1 cellular context compared by ENCODE assay signal in genomic region chr5:177425801-177426565, GRCh38.
TF ChIP-seq lines count a peak whose summit lies in the region.

No MANE protein-coding gene starts in this region.

TF ChIP-seq in K562, 482 proteins besides CTCF, POLR2A, EP300 and RAD21 (continues in another document):
- peak; percentile 85; the same call in 1 of the 2 replicates for TF ChIP-seq ZNF395 (CRISPR knock-in tag; IDR thresholded peaks at IDR 0.05)
- no peak for TF ChIP-seq PPARD (CRISPR knock-in tag; IDR thresholded peaks at IDR 0.05)
- peak in 2 of 3 experiments; percentile 9 to 25 for TF ChIP-seq YY1 (IDR thresholded peaks at IDR 0.05; ENCODE audit: borderline replicate concordance in 1 of 3, control insufficient read depth in 1 of 3, extremely low read depth in 1 of 3, insufficient read depth in 3 of 3, insufficient read length in 1 of 3, insufficient replicate concordance in 2 of 3, low read depth in 1 of 3, low read length in 2 of 3)
- no peak for TF ChIP-seq THAP7 (CRISPR knock-in tag; IDR thresholded peaks at IDR 0.05)
- no peak for TF ChIP-seq ATF2 (CRISPR knock-in tag; IDR thresholded peaks at IDR 0.05)
- TF ChIP-seq HDAC2 (IDR thresholded peaks at IDR 0.05), result peak; percentile 99
- TF ChIP-seq PATZ1 (CRISPR knock-in tag; IDR thresholded peaks at IDR 0.05; ENCODE audit: borderline replicate concordance), result no peak
- TF ChIP-seq L3MBTL2 (IDR thresholded peaks at IDR 0.05), result peak; percentile 84
- TF ChIP-seq E2F1 (CRISPR knock-in tag; IDR thresholded peaks at IDR 0.05), result 0 out of 2 replicates have a peak, but pooled peaks have one; percentile 17
- TF ChIP-seq PHB2 (IDR thresholded peaks at IDR 0.05; ENCODE audit: low read depth), result no peak
- TF ChIP-seq KAT2B (IDR thresholded peaks at IDR 0.05; ENCODE audit: low read depth, low read length), result no peak
- peak; percentile 52; the same call in 1 of the 2 replicates for TF ChIP-seq SMARCC2 (IDR thresholded peaks at IDR 0.05; ENCODE audit: low read depth)
- TF ChIP-seq MTA3 (IDR thresholded peaks at IDR 0.05; ENCODE audit: borderline replicate concordance), result peak; percentile 69; the same call in 1 of the 2 replicates
- no peak for TF ChIP-seq NR0B1 (IDR thresholded peaks at IDR 0.05; ENCODE audit: partially characterized antibody)
- no peak; the same call in 1 of the 2 replicates for TF ChIP-seq MITF (IDR thresholded peaks at IDR 0.05)
- TF ChIP-seq UBTF (IDR thresholded peaks at IDR 0.05; ENCODE audit: borderline replicate concordance in 1 of 2, low read depth in 2 of 2, low read length in 2 of 2), result no peak
- TF ChIP-seq SMAD2 (IDR thresholded peaks at IDR 0.05; ENCODE audit: low read depth, low read length), result no peak
- TF ChIP-seq DNMT1 (IDR thresholded peaks at IDR 0.05), result no peak
- TF ChIP-seq SMARCA4 (IDR thresholded peaks at IDR 0.05), result no peak
- peak; percentile 88 for TF ChIP-seq SP1 (CRISPR knock-in tag; IDR thresholded peaks at IDR 0.05)
- peak; percentile 71; the same call in 1 of the 2 replicates for TF ChIP-seq TOE1 (IDR thresholded peaks at IDR 0.05; ENCODE audit: borderline replicate concordance)
- 0 out of 2 replicates have a peak, but pooled peaks have one; percentile 30 for TF ChIP-seq TOE1 (CRISPR knock-in tag; IDR thresholded peaks at IDR 0.05; ENCODE audit: borderline replicate concordance, low read depth)
- no peak for TF ChIP-seq HEY1 (CRISPR knock-in tag; IDR thresholded peaks at IDR 0.05; ENCODE audit: borderline replicate concordance)
- no peak for TF ChIP-seq HNRNPH1 (optimal IDR thresholded peaks at IDR 0.05; ENCODE audit: low read depth, low read length)
- TF ChIP-seq SREBF1 (IDR thresholded peaks at IDR 0.05; ENCODE audit: borderline replicate concordance, low read depth, low read length), result no peak
- peak; percentile 30; the same call in 1 of the 2 replicates for TF ChIP-seq THAP12 (CRISPR knock-in tag; IDR thresholded peaks at IDR 0.05)
- TF ChIP-seq DLX4 (CRISPR knock-in tag; IDR thresholded peaks at IDR 0.05), result no peak
- no peak for TF ChIP-seq PHTF2 (CRISPR knock-in tag; IDR thresholded peaks at IDR 0.05)
- TF ChIP-seq ATF1 (CRISPR knock-in tag; IDR thresholded peaks at IDR 0.05), result no peak
- peak; percentile 95 for TF ChIP-seq ATF1 (tag; IDR thresholded peaks at IDR 0.05)
- TF ChIP-seq BACH1 (tag; IDR thresholded peaks at IDR 0.05), result peak; percentile 22; the same call in 1 of the 2 replicates
- 0 out of 4 replicates have a peak, but pooled peaks of 1 of the 2 experiments have one; percentile 51 for TF ChIP-seq TEAD1 (CRISPR knock-in tag; IDR thresholded peaks at IDR 0.05)
- no peak for TF ChIP-seq POU5F1 (IDR thresholded peaks at IDR 0.05; ENCODE audit: borderline replicate concordance, low read depth, low read length, partially characterized antibody)
- no peak for TF ChIP-seq NELFE (IDR thresholded peaks at IDR 0.05; ENCODE audit: insufficient read depth, insufficient read length)
- TF ChIP-seq ZBTB2 (IDR thresholded peaks at IDR 0.05), result 0 out of 2 replicates have a peak, but pooled peaks have one; percentile 23
- peak in 1 of 2 experiments; percentile 75; a peak in 2 of 4 replicates for TF ChIP-seq HDAC1 (IDR thresholded peaks at IDR 0.05)
- TF ChIP-seq RBM25 (IDR thresholded peaks at IDR 0.05; ENCODE audit: low read depth, low read length, severe bottlenecking), result peak; percentile 89
- TF ChIP-seq ZNF384 (IDR thresholded peaks at IDR 0.05; ENCODE audit: low read depth, low read length), result no peak
- TF ChIP-seq FOXK1 (CRISPR knock-in tag; IDR thresholded peaks at IDR 0.05; ENCODE audit: borderline replicate concordance), result peak; percentile 79
- 0 out of 2 replicates have a peak, but pooled peaks have one; percentile 14 for TF ChIP-seq JUN (IDR thresholded peaks at IDR 0.05; ENCODE audit: borderline replicate concordance, low read depth, low read length)
- TF ChIP-seq JUN (CRISPR knock-in tag; IDR thresholded peaks at IDR 0.05; ENCODE audit: borderline replicate concordance), result no peak
- peak; percentile 80 for TF ChIP-seq CHD2 (IDR thresholded peaks at IDR 0.05; ENCODE audit: low read depth, low read length)
- peak in 1 of 2 experiments; percentile 85; a peak in 1 of 3 replicates for TF ChIP-seq CBX3 (IDR thresholded peaks at IDR 0.05; ENCODE audit: borderline replicate concordance in 1 of 2, low read length in 2 of 2)
- no peak for TF ChIP-seq CC2D1A (IDR thresholded peaks at IDR 0.05)
- no peak for TF ChIP-seq MED1 (CRISPR knock-in tag; IDR thresholded peaks at IDR 0.05; ENCODE audit: borderline replicate concordance)
- no peak for TF ChIP-seq USF2 (CRISPR knock-in tag; IDR thresholded peaks at IDR 0.05)
- TF ChIP-seq MEF2D (tag; conservative IDR thresholded peaks at IDR 0.05; ENCODE audit: low read depth), result no peak
